8 cellular contexts compared by ENCODE assay signal in genomic region chr1:111619635-111620411, GRCh38. TPM values are rescaled to one million over a fixed set of nuclear protein-coding genes. Genes with fewer than 3 reads are reported as not detected.
DNase-seq lines count a peak whose midpoint lies in the region; ATAC-seq and TF ChIP-seq lines count a peak whose summit lies in the region.

RAP1A (plus strand) TSS chr1:111619789; CDS start chr1:111691361, 71,572 bp downstream.

- no peak for TF ChIP-seq CTCF in ovary (IDR thresholded peaks at IDR 0.05)
- no peak for TF ChIP-seq CTCF in thoracic aorta (IDR thresholded peaks at IDR 0.05)

- H3K9me3 Mint-ChIP-seq in activated naive CD8-positive, alpha-beta T cell treated with anti-CD3 and anti-CD28 coated beads, Interleukin-2, amount 50 U/mL, for 24 hours, result no peaks in the 10 kb centered on the region

- peak; percentile 56 for TF ChIP-seq POLR2A in ovary (IDR thresholded peaks at IDR 0.05)

- H3K4me1 Mint-ChIP-seq in activated naive CD8-positive, alpha-beta T cell treated with anti-CD3 and anti-CD28 coated beads, Interleukin-2, amount 50 U/mL, for 24 hours, result peaks cover 75% of the 10 kb centered on the region

- DNase-seq in GM04504 (ENCODE audit: low read depth) (peak; percentile 83), NCI-H1417 treated with DMSO at 0.1 percent for 48 hours (lab: John Stamatoyannopoulos, UW) (peak; percentile 43), T follicular helper cell (ENCODE audit: low read depth) (peak; percentile 94), Right ventricle myocardium inferior (ENCODE audit: missing footprints) (peak; percentile 96), ovary (peak; percentile 94 to 97 (median 97)), thoracic aorta (ENCODE audit: low spot score) (peak; percentile 78)
- peak; percentile 97 for DNase-seq in activated naive CD8-positive, alpha-beta T cell treated with anti-CD3 and anti-CD28 coated beads, Interleukin-2, amount 50 U/mL, for 24 hours

- H3K27ac ChIP-seq in ovary, result peak within 1 kb of the TSS; percentile 95 to 96
- peak within 1 kb of the TSS; percentile 82 to 92 for H3K27ac ChIP-seq in thoracic aorta

- intact Hi-C loops in Right ventricle myocardium inferior (cut with DNase I) (loop anchor here (1.0 to 10.0 kb wide), 3 partner anchors 28 to 105 kb away; no protein-coding TSS in a partner anchor), ovary (cut with DNase I) (loop anchor here in 2 of 4 donors (10.0 kb wide), 2 partner anchors 105 to 115 kb away; partner anchors contain the start of gene INKA2 (in 1 of the 2))

- H3K27me3 ChIP-seq in ovary (no peaks in the 10 kb centered on the region), thoracic aorta (replicated peaks; ENCODE audit: insufficient read depth) (no peaks in the 10 kb centered on the region)

- ATAC-seq in HG02623 (IDR thresholded peaks at IDR 0.05; ENCODE audit: unreplicated experiment) (peak; percentile 63), Right ventricle myocardium inferior (peak; percentile 97), thoracic aorta (ENCODE audit: insufficient number of reproducible peaks, low FRiP score, low read depth) (peak; percentile 89)
- ATAC-seq in activated naive CD8-positive, alpha-beta T cell treated with anti-CD3 and anti-CD28 coated beads, Interleukin-2, amount 50 U/mL, for 24 hours, result peak; percentile 71

- H3K36me3 Mint-ChIP-seq in activated naive CD8-positive, alpha-beta T cell treated with anti-CD3 and anti-CD28 coated beads, Interleukin-2, amount 50 U/mL, for 24 hours (ENCODE audit: low read depth), result peaks cover 26% of the 10 kb centered on the region

- 0 to 1% (median 1%) methylated on average over 68 to 72 of the region's 77 CpGs for WGBS in ovary, 3 donors

- peak within 1 kb of the TSS; percentile 96 for H3K4me3 Mint-ChIP-seq in activated naive CD8-positive, alpha-beta T cell treated with anti-CD3 and anti-CD28 coated beads, Interleukin-2, amount 50 U/mL, for 24 hours

- H3K27me3 Mint-ChIP-seq in activated naive CD8-positive, alpha-beta T cell treated with anti-CD3 and anti-CD28 coated beads, Interleukin-2, amount 50 U/mL, for 24 hours, result no peaks in the 10 kb centered on the region

- H3K9me3 ChIP-seq in ovary (no peaks in the 10 kb centered on the region), thoracic aorta (no peaks in the 10 kb centered on the region)

- peak within 1 kb of the TSS; percentile 92 for H3K27ac Mint-ChIP-seq in activated naive CD8-positive, alpha-beta T cell treated with anti-CD3 and anti-CD28 coated beads, Interleukin-2, amount 50 U/mL, for 24 hours

- no peak for TF ChIP-seq EP300 in ovary (IDR thresholded peaks at IDR 0.05)

- H3K36me3 ChIP-seq in ovary (no peaks in the 10 kb centered on the region), thoracic aorta (no peaks in the 10 kb centered on the region)

- H3K4me1 ChIP-seq in ovary (ENCODE audit: insufficient read depth) (peaks cover 13% of the 10 kb centered on the region), thoracic aorta (ENCODE audit: control insufficient read depth in 1 of 2, low read depth in 2 of 2) (peaks cover 37 to 51% of the 10 kb centered on the region in 2 donors)

- H3K4me3 ChIP-seq in ovary, result peak within 1 kb of the TSS; percentile 98
- peak within 1 kb of the TSS; percentile 81 for H3K4me3 ChIP-seq in thoracic aorta

RNA-seq across cellular contexts. Expression of gene RAP1A, which starts in this region (rescaled TPM):
- total RNA-seq in Right ventricle myocardium inferior (107 TPM), ovary (10 to 100 TPM; 22.2 to 67.6 (median 59.1) TPM), thoracic aorta (10 to 100 TPM; 67.4 to 75.0 TPM)
- polyA plus RNA-seq in ovary, result 100 to 1,000 TPM in 1 of 2 donors, 10 to 100 TPM in 1; 46.4 to 118 TPM

Comparison
In these comparisons a context has a peak if more than half of its experiments do, and no peak if none do; other contexts are left out.
1. Peak in every context shown above with its lines: DNase-seq, ATAC-seq, H3K4me3 ChIP-seq and H3K27ac ChIP-seq.
2. DNase-seq: peak in every context shown above with its lines; median percentile 97 in activated naive CD8-positive, alpha-beta T cell treated with anti-CD3 and anti-CD28 coated beads, Interleukin-2, amount 50 U/mL, for 24 hours; 97 in ovary; 96 in Right ventricle myocardium inferior; 94 in T follicular helper cell; 83 in GM04504; 78 in thoracic aorta; 43 in NCI-H1417 treated with DMSO at 0.1 percent for 48 hours.